14 cellular contexts compared by ENCODE assay signal in the genomic region with DNA sequence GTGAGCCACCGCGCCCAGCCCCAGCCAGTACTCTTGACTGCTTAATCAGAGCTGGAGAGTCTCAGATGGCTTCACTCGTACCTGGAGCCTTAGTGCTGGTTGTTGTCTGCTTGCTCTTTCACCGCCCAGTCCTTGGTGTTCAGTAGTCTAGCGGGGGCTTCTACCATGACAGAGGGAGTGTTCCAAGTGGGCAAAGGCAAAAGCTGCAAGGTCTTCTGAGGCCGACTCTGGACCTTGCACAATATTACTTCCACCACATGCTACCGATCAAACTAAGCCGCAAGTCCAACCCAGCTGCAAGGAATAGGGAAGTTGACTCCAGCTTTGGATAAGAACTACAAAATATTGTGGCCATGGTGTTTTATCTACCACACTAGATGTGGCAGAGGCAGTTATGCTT. TPM values are rescaled to one million over a fixed set of nuclear protein-coding genes. Genes with fewer than 3 reads are reported as not detected.
DNase-seq lines count a peak whose midpoint lies in the region; ATAC-seq and TF ChIP-seq lines count a peak whose summit lies in the region.
"Had no signal": no experiment of that assay in that cellular context is flagged by ENCODE, and none has a peak within 500 bp of the region (broad histone marks: within the 10 kb centered on the region; RNA-seq: fewer than 3 reads in every experiment).

No MANE protein-coding gene starts in this region.

- no peaks in the 10 kb centered on the region for H3K9me3 ChIP-seq in mucosa of descending colon
- no peaks in the 10 kb centered on the region for H3K9me3 ChIP-seq in SJCRH30 (replicated peaks)

- ATAC-seq in mucosa of descending colon (peak; percentile 58), HG02981 (IDR thresholded peaks at IDR 0.05; ENCODE audit: unreplicated experiment) (no peak)

- H3K4me1 Mint-ChIP-seq in dendritic cell treated with granulocyte-macrophage colony-stimulating factor and Interleukin-4, amounts not matched to agents 40 ng/mL and 50 ng/mL, for 4 days (ENCODE audit: low read depth), result peaks cover 72% of the 10 kb centered on the region

- H3K36me3 Mint-ChIP-seq in dendritic cell treated with granulocyte-macrophage colony-stimulating factor and Interleukin-4, amounts not matched to agents 40 ng/mL and 50 ng/mL, for 4 days (ENCODE audit: low read depth), result peaks cover 26% of the 10 kb centered on the region

- H3K27ac ChIP-seq in SJCRH30, result no peak overlapping the region

- H3K27me3 Mint-ChIP-seq in dendritic cell treated with granulocyte-macrophage colony-stimulating factor and Interleukin-4, amounts not matched to agents 40 ng/mL and 50 ng/mL, for 4 days, result no peaks in the 10 kb centered on the region
- H3K27me3 Mint-ChIP-seq: activated B cell treated with CpG ODN at 0.5 μM for 24 hours; activated naive CD4-positive, alpha-beta T cell treated with anti-CD3 and anti-CD28 coated beads, Interleukin-2, amount 10 ng/mL, durations not matched to agents 7 days and 5 days had no signal

- H3K4me3 Mint-ChIP-seq in dendritic cell treated with granulocyte-macrophage colony-stimulating factor and Interleukin-4, amounts not matched to agents 40 ng/mL and 50 ng/mL, for 4 days, result peak overlapping the region; percentile 51
- H3K4me3 Mint-ChIP-seq: activated B cell treated with CpG ODN at 0.5 μM for 24 hours; activated naive CD4-positive, alpha-beta T cell treated with anti-CD3 and anti-CD28 coated beads, Interleukin-2, amount 10 ng/mL, durations not matched to agents 7 days and 5 days had no signal

- intact Hi-C loops in dendritic cell treated with granulocyte-macrophage colony-stimulating factor and Interleukin-4, amounts not matched to agents 40 ng/mL and 50 ng/mL, for 4 days (cut with micrococcal nuclease), result loop anchor here (5.0 kb wide), 1 partner anchor 96 kb away; no protein-coding TSS in a partner anchor
- intact Hi-C loops in mucosa of descending colon (cut with DNase I, micrococcal nuclease), result no loop called here
- intact Hi-C loops in posterior cingulate gyrus (cut with DNase I), result no loop called here

- H3K4me1 ChIP-seq in mucosa of descending colon (ENCODE audit: low read depth), result peaks cover 9% of the 10 kb centered on the region
- H3K4me1 ChIP-seq in SJCRH30, result no peaks in the 10 kb centered on the region

- no peak for TF ChIP-seq CTCF in mucosa of descending colon (IDR thresholded peaks at IDR 0.05)

- no peaks in the 10 kb centered on the region for H3K27me3 ChIP-seq in SJCRH30

- no peaks in the 10 kb centered on the region for H3K9me3 Mint-ChIP-seq in dendritic cell treated with granulocyte-macrophage colony-stimulating factor and Interleukin-4, amounts not matched to agents 40 ng/mL and 50 ng/mL, for 4 days
- H3K9me3 Mint-ChIP-seq: activated B cell treated with CpG ODN at 0.5 μM for 24 hours; activated naive CD4-positive, alpha-beta T cell treated with anti-CD3 and anti-CD28 coated beads, Interleukin-2, amount 10 ng/mL, durations not matched to agents 7 days and 5 days had no signal

- no peak overlapping the region for H3K4me3 ChIP-seq in mucosa of descending colon
- H3K4me3 ChIP-seq in SJCRH30, result no peak overlapping the region
- H3K4me3 ChIP-seq: skin epidermis had no signal

- DNase-seq in CMK (ENCODE audit: low read depth) (peak; percentile 54), NOMO-1 treated with dmso at 0.1 percent for 144 hours (lab: John Stamatoyannopoulos, UW; ENCODE audit: unreplicated experiment) (peak; percentile 98), mucosa of descending colon (no peak), SJCRH30 (no peak), HT-29 (ENCODE audit: low spot score) (no peak), posterior cingulate gyrus (no peak)
- DNase-seq: activated B cell treated with CpG ODN at 0.5 μM for 24 hours; activated naive CD4-positive, alpha-beta T cell treated with anti-CD3 and anti-CD28 coated beads, Interleukin-2, amount 10 ng/mL, durations not matched to agents 7 days and 5 days; effector CD4-positive, alpha-beta T cell; mesenchymal stem cell; stimulated activated naive CD4-positive, alpha-beta T cell treated with Interleukin-2 at 50 U/mL for 16 hours had no signal

- H3K36me3 ChIP-seq in mucosa of descending colon (ENCODE audit: low read depth) (no peaks in the 10 kb centered on the region), SJCRH30 (no peaks in the 10 kb centered on the region)

- peak overlapping the region; percentile 82 for H3K27ac Mint-ChIP-seq in dendritic cell treated with granulocyte-macrophage colony-stimulating factor and Interleukin-4, amounts not matched to agents 40 ng/mL and 50 ng/mL, for 4 days
- H3K27ac Mint-ChIP-seq: activated B cell treated with CpG ODN at 0.5 μM for 24 hours; activated naive CD4-positive, alpha-beta T cell treated with anti-CD3 and anti-CD28 coated beads, Interleukin-2, amount 10 ng/mL, durations not matched to agents 7 days and 5 days had no signal

RNA-seq across cellular contexts. Expression of gene PARL, which starts 6.6 kb away (rescaled TPM):
- total RNA-seq in mucosa of descending colon, result 10 to 100 TPM; 67.0 to 71.8 (median 68.9) TPM
- total RNA-seq in SJCRH30 (2014; rRNA removed; shearing (Covaris generic)), result 51.4 and 55.5 TPM in 2 replicates
- 45.2 and 45.9 TPM in 2 replicates for total RNA-seq in HT-29 (2014; rRNA removed; shearing (Covaris generic))

RNA-seq across cellular contexts. Expression of gene MAP6D1, which starts 52.7 kb away (rescaled TPM):
- 1 to 10 TPM in 2 of 3 donors, under 1 TPM in 1; 0.55 to 3.1 (median 1.2) TPM for total RNA-seq in mucosa of descending colon
- 6.5 and 7.0 TPM in 2 replicates for total RNA-seq in SJCRH30 (2014; rRNA removed; shearing (Covaris generic))
- 5.4 and 10.4 TPM in 2 replicates for total RNA-seq in HT-29 (2014; rRNA removed; shearing (Covaris generic))

Comparison
In these comparisons a context has a peak if more than half of its experiments do, and no peak if none do; other contexts are left out.
1. DNase-seq: peak in CMK (single experiment) and NOMO-1 treated with dmso at 0.1 percent for 144 hours (single experiment); none in mucosa of descending colon (0 of 3), SJCRH30 (0 of 2), HT-29 (single experiment) and posterior cingulate gyrus (0 of 10).